ENCODE assay signal across 8 cellular contexts in the genomic region with DNA sequence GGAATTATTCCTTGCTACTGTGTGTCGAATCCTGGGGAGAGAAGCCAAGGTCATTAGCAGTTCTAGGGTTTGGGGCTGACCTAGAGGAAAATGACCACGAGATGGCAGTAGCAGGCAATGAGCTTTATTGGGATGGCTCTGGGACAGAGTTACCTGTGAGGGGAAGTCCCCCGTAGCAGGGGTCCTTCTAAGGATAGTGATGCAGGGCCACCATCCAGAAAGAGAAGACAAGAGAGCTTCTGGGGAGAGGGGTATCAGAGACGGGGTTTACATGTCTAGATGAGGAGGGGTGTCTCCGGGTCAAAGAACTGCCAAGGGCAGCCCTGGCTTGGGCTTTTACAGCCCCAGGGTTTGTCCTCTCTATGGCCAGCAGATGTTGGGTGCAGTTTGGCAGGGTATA. TPM values are rescaled to one million over a fixed set of nuclear protein-coding genes. Genes with fewer than 3 reads are reported as not detected.
DNase-seq lines count a peak whose midpoint lies in the region; ATAC-seq, FAIRE-seq and TF ChIP-seq lines count a peak whose summit lies in the region.

No MANE protein-coding gene starts in this region.

- peak; percentile 71 for DNase-seq in Ammon's horn (ENCODE audit: low spot score)
- DNase-seq in H54 (ENCODE audit: insufficient read length, low spot score), result peak; percentile 83
- peak; percentile 11 for DNase-seq in NCI-H345 treated with DMSO at 0.1 percent for 48 hours (lab: John Stamatoyannopoulos, UW; ENCODE audit: unreplicated experiment)
- DNase-seq in activated CD8-positive, alpha-beta T cell treated with anti-CD3 and anti-CD28 coated beads for 36 hours, result peak; percentile 71
- peak; percentile 32 to 76 for DNase-seq in foreskin fibroblast
- DNase-seq in omental fat pad (ENCODE audit: low spot score), result no peak
- no peak for DNase-seq in NCI-H1048 (lab: John Stamatoyannopoulos, UW)

- peak; percentile 60 for FAIRE-seq in H54 (lab: Jason Lieb, UNC)

- CTCF ChIA-PET in activated CD8-positive, alpha-beta T cell treated with anti-CD3 and anti-CD28 coated beads for 36 hours (lab: Charles Lee), result interaction anchor here (0.7 to 4.4 kb wide), 54 partner anchors 8 to 489 kb away, joined by 3 to 101 read pairs (median 4); a partner anchor contains a TSS

- no peak overlapping the region for H3K4me3 ChIP-seq in foreskin fibroblast (ENCODE audit: low read depth in 1 of 2, low read length in 2 of 2)

- ATAC-seq in activated CD8-positive, alpha-beta T cell treated with anti-CD3 and anti-CD28 coated beads for 36 hours, result peak; percentile 40
- peak; percentile 64 for ATAC-seq in omental fat pad (ENCODE audit: low FRiP score)
- no peak for ATAC-seq in HG02938 (IDR thresholded peaks at IDR 0.05; ENCODE audit: unreplicated experiment)

- H3K27ac Mint-ChIP-seq in activated CD8-positive, alpha-beta T cell treated with anti-CD3 and anti-CD28 coated beads for 36 hours, result no peak overlapping the region

- H3K9me3 Mint-ChIP-seq in activated CD8-positive, alpha-beta T cell treated with anti-CD3 and anti-CD28 coated beads for 36 hours, result no peaks in the 10 kb centered on the region

- no peaks in the 10 kb centered on the region for H3K27me3 Mint-ChIP-seq in activated CD8-positive, alpha-beta T cell treated with anti-CD3 and anti-CD28 coated beads for 36 hours

- intact Hi-C loops in activated CD8-positive, alpha-beta T cell treated with anti-CD3 and anti-CD28 coated beads for 36 hours (cut with micrococcal nuclease), result loop anchor here (2.0 to 10.0 kb wide), 2 partner anchors 58 to 138 kb away; a partner anchor contains a TSS

- peak; percentile 76 for TF ChIP-seq CTCF in activated CD8-positive, alpha-beta T cell treated with anti-CD3 and anti-CD28 coated beads for 36 hours (IDR thresholded peaks at IDR 0.05)
- peak; percentile 82 for TF ChIP-seq CTCF in foreskin fibroblast (IDR thresholded peaks at IDR 0.05; ENCODE audit: low read depth, low read length)
- peak in 1 of 3 donors; percentile 62 for TF ChIP-seq CTCF in omental fat pad (IDR thresholded peaks at IDR 0.05)

- H3K4me1 Mint-ChIP-seq in activated CD8-positive, alpha-beta T cell treated with anti-CD3 and anti-CD28 coated beads for 36 hours (ENCODE audit: low read depth), result peaks cover 29% of the 10 kb centered on the region

- no peaks in the 10 kb centered on the region for H3K36me3 Mint-ChIP-seq in activated CD8-positive, alpha-beta T cell treated with anti-CD3 and anti-CD28 coated beads for 36 hours (ENCODE audit: low read depth)

- POLR2A ChIA-PET in activated CD8-positive, alpha-beta T cell treated with anti-CD3 and anti-CD28 coated beads for 36 hours (lab: Charles Lee), result interaction anchor here (0.6 to 1.3 kb wide), 6 partner anchors 12 to 414 kb away, joined by 3 to 4 read pairs (median 3); a partner anchor contains a TSS

- TF ChIP-seq POLR2A in H54 (IDR thresholded peaks at IDR 0.05; ENCODE audit: low read depth, low read length), result no peak

- no peak overlapping the region for H3K4me3 Mint-ChIP-seq in activated CD8-positive, alpha-beta T cell treated with anti-CD3 and anti-CD28 coated beads for 36 hours

RNA-seq across cellular contexts. Expression of a gene that starts 6.4 kb away (rescaled TPM):
- not detected for total RNA-seq in activated CD8-positive, alpha-beta T cell treated with anti-CD3 and anti-CD28 coated beads for 36 hours
- total RNA-seq in omental fat pad, result under 1 TPM in 1 of 4 donors, not detected in 3; 0.37 TPM

RNA-seq across cellular contexts. Expression of a gene that starts 11.6 kb away (rescaled TPM):
- 100 to 1,000 TPM; 104 to 107 TPM for total RNA-seq in activated CD8-positive, alpha-beta T cell treated with anti-CD3 and anti-CD28 coated beads for 36 hours
- total RNA-seq in omental fat pad, result 100 to 1,000 TPM in 1 of 4 donors, 10 to 100 TPM in 3; 33.1 to 142 (median 39.1) TPM

RNA-seq across cellular contexts. Expression of a gene that starts 17.5 kb away (rescaled TPM):
- total RNA-seq in activated CD8-positive, alpha-beta T cell treated with anti-CD3 and anti-CD28 coated beads for 36 hours, result not detected
- total RNA-seq in omental fat pad, result 10 to 100 TPM in 2 of 4 donors, 1 to 10 TPM in 2; 2.8 to 14.2 (median 8.4) TPM

Comparison
In these comparisons a context has a peak if more than half of its experiments do, and no peak if none do; other contexts are left out.
1. DNase-seq: peak in Ammon's horn (single experiment), H54 (single experiment), NCI-H345 treated with DMSO at 0.1 percent for 48 hours (single experiment), activated CD8-positive, alpha-beta T cell treated with anti-CD3 and anti-CD28 coated beads for 36 hours (single experiment) and foreskin fibroblast (2 of 2); none in omental fat pad (single experiment) and NCI-H1048 (single experiment).